10 cellular contexts compared by ENCODE assay signal in the genomic region with DNA sequence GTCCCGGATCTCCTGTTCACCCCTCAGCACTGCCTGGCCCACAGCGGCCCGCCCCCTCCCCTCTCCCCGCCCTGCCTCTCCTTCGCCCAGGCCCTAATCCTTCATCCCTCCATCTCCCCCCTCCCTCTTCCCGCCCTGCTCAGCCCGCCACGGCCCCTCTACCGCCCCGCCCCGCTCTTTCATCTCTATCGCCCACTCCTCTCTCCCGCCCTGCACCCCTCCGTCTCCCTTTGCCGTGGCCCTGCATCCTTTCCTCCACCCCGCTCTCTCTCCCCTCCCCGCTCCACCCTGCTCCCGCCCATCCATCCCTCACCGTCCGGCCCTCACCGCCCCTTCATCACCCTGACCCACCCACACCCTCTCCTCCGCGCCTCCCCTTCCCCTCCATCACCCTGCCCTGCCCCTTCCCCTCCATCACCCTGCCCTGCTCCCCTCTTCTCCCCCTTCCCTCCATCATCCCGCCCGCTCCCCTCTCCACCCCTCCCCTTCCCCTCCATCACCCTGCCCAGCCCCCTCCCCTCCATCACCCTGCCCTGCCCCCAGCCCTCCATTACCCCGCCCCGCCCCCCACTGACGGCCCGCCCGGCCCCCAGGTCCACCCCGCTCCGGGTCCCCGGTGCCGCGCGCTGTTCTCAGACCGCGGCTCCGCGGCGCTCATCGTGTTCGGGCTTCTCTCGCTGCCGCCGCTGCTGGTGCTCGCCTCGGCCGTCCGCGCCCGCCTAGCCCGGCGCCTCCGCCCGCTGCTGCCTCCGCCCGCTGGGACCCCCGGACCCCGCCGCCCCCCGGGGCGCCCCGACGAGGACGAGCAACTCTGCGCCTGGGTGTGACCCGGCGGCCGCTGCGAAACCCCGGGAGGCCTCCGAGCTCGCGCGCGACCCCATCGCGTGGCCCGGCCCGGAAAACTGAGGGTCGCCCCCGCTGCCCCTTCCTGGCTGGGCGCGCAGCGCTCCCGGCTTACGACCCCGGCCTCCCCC. TPM values are rescaled to one million over a fixed set of nuclear protein-coding genes. Genes with fewer than 3 reads are reported as not detected.
DNase-seq lines count a peak whose midpoint lies in the region; ATAC-seq and TF ChIP-seq lines count a peak whose summit lies in the region.
"Had no signal": no experiment of that assay in that cellular context is flagged by ENCODE, and none has a peak within 500 bp of the region (broad histone marks: within the 10 kb centered on the region; RNA-seq: fewer than 3 reads in every experiment).

No MANE protein-coding gene starts in this region.

- H4K20me1 ChIP-seq in SK-N-SH (ENCODE audit: insufficient read depth): no peaks in the 10 kb centered on the region

- H3K4me1 ChIP-seq in SK-N-SH (ENCODE audit: control insufficient read depth in 1 of 2, insufficient read depth in 2 of 2, low read depth in 1 of 2, low read length in 1 of 2) (peaks cover 0 to 12% of the 10 kb centered on the region in 2 experiments; a peak in 2 of 4 replicates), thoracic aorta (ENCODE audit: control insufficient read depth in 1 of 2, low read depth in 2 of 2) (peaks cover 5 to 26% of the 10 kb centered on the region in 2 donors)

- H3K9me3 ChIP-seq in SK-N-SH (no peaks in the 10 kb centered on the region), iPS-18c (ENCODE audit: control insufficient read depth, insufficient read depth, low read length) (no peaks in the 10 kb centered on the region), thoracic aorta (no peaks in the 10 kb centered on the region)

- no peak overlapping the region for H2AFZ ChIP-seq in SK-N-SH (ENCODE audit: low read depth)

- H3K9me2 ChIP-seq in SK-N-SH: no peaks in the 10 kb centered on the region

- peaks cover 3% of the 10 kb centered on the region for H3F3A ChIP-seq in SK-N-SH (replicated peaks; ENCODE audit: insufficient read depth)

- POLR2A ChIA-PET in SK-N-SH (lab: Yijun Ruan, JAX): no interaction called here

- no peak for TF ChIP-seq EP300 in SK-N-SH (IDR thresholded peaks at IDR 0.05; ENCODE audit: borderline replicate concordance in 1 of 2, low read depth in 1 of 2, low read length in 1 of 2)

- TF ChIP-seq RAD21 in SK-N-SH (IDR thresholded peaks at IDR 0.05; ENCODE audit: low read length): no peak

- no peaks in the 10 kb centered on the region for H3K79me2 ChIP-seq in SK-N-SH (ENCODE audit: insufficient read depth)

- TF ChIP-seq CTCF in SK-N-SH (IDR thresholded peaks at IDR 0.05): no peak
- TF ChIP-seq CTCF in VCaP (conservative IDR thresholded peaks at IDR 0.05): no peak
- no peak for TF ChIP-seq CTCF in thoracic aorta (IDR thresholded peaks at IDR 0.05)

- ATAC-seq in SK-N-SH treated with all-trans-retinoic acid at 6 μM for 48 hours (no peak), thoracic aorta (ENCODE audit: insufficient number of reproducible peaks, low FRiP score, low read depth) (no peak), HG02970 (IDR thresholded peaks at IDR 0.05; ENCODE audit: low FRiP score, unreplicated experiment) (no peak)

- CTCF ChIA-PET in SK-N-SH (lab: Yijun Ruan, JAX): no interaction called here

- peak overlapping the region; percentile 31; the same call in 1 of the 2 replicates for H3K9ac ChIP-seq in SK-N-SH

- H3K27ac ChIP-seq in SK-N-SH (ENCODE audit: low read depth in 2 of 2, low read length in 1 of 2): peak overlapping the region in 1 of 2 experiments; percentile 23; a peak in 1 of 4 replicates
- H3K27ac ChIP-seq in VCaP: peak overlapping the region; percentile 41; the same call in 1 of the 2 replicates
- H3K27ac ChIP-seq in thoracic aorta: no peak overlapping the region

- H3K36me3 ChIP-seq in SK-N-SH (replicated peaks in 1 of 2; ENCODE audit: control insufficient read depth in 1 of 2, insufficient read depth in 2 of 2, low read length in 1 of 2): no peaks in the 10 kb centered on the region
- H3K36me3 ChIP-seq in thoracic aorta: no peaks in the 10 kb centered on the region

- H3K4me3 ChIP-seq in SK-N-SH (ENCODE audit: low read depth in 2 of 2, low read length in 1 of 2) (peak overlapping the region; percentile 48; a peak in 2 of 4 replicates), iPS-18c (ENCODE audit: insufficient read depth, low read depth, low read length) (peak overlapping the region; percentile 41; the same call in 1 of the 2 replicates), thoracic aorta (peak overlapping the region; percentile 54)

- H3K27me3 ChIP-seq in SK-N-SH (ENCODE audit: insufficient read depth): no peaks in the 10 kb centered on the region
- no peaks in the 10 kb centered on the region for H3K27me3 ChIP-seq in thoracic aorta (replicated peaks; ENCODE audit: insufficient read depth)

- DNase-seq in SK-N-SH: peak; percentile 89
- DNase-seq in thoracic aorta (ENCODE audit: low spot score): no peak
- no peak for DNase-seq in activated naive CD4-positive, alpha-beta T cell treated with anti-CD3 and anti-CD28 coated beads, Interleukin-2, amount 50 U/mL, for 16 hours
- DNase-seq in stimulated activated CD4-positive, alpha-beta T cell treated with anti-CD3 and anti-CD28 coated beads, Interleukin-4, amount 100 ng/mL, for 1 hour: no peak

- no peak overlapping the region; the same call in 1 of the 2 replicates for H3K4me2 ChIP-seq in SK-N-SH

- WGBS in SK-N-SH (ENCODE audit: low lambda C conversion rate): 37% methylated on average over 63 of the region's 89 CpGs

TF ChIP-seq in SK-N-SH, 30 proteins besides CTCF, POLR2A, EP300 and RAD21 (continues in another document):
- no peak for TF ChIP-seq POLR2AphosphoS5 (IDR thresholded peaks at IDR 0.05; ENCODE audit: low read depth, low read length)
- TF ChIP-seq, protein P1, sequence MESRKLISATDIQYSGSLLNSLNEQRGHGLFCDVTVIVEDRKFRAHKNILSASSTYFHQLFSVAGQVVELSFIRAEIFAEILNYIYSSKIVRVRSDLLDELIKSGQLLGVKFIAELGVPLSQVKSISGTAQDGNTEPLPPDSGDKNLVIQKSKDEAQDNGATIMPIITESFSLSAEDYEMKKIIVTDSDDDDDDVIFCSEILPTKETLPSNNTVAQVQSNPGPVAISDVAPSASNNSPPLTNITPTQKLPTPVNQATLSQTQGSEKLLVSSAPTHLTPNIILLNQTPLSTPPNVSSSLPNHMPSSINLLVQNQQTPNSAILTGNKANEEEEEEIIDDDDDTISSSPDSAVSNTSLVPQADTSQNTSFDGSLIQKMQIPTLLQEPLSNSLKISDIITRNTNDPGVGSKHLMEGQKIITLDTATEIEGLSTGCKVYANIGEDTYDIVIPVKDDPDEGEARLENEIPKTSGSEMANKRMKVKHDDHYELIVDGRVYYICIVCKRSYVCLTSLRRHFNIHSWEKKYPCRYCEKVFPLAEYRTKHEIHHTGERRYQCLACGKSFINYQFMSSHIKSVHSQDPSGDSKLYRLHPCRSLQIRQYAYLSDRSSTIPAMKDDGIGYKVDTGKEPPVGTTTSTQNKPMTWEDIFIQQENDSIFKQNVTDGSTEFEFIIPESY (IDR thresholded peaks at IDR 0.05; ENCODE audit: borderline replicate concordance, low read depth): no peak
- TF ChIP-seq, protein P2, sequence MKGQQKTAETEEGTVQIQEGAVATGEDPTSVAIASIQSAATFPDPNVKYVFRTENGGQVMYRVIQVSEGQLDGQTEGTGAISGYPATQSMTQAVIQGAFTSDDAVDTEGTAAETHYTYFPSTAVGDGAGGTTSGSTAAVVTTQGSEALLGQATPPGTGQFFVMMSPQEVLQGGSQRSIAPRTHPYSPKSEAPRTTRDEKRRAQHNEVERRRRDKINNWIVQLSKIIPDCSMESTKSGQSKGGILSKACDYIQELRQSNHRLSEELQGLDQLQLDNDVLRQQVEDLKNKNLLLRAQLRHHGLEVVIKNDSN (IDR thresholded peaks at IDR 0.05; ENCODE audit: borderline replicate concordance, low read depth): no peak

TF ChIP-seq in SK-N-SH treated with all-trans-retinoic acid at 6 μM for 48 hours, 23 proteins besides CTCF, POLR2A, EP300 and RAD21 (continues in another document):
- TF ChIP-seq ZFP30 (CRISPR knock-in tag; IDR thresholded peaks at IDR 0.05): no peak
- TF ChIP-seq ESRRG (CRISPR knock-in tag; IDR thresholded peaks at IDR 0.05): no peak
- no peak for TF ChIP-seq TCF4 (CRISPR knock-in tag; IDR thresholded peaks at IDR 0.05; ENCODE audit: borderline replicate concordance)

RNA-seq across cellular contexts. Expression of a gene that starts 6.2 kb away (rescaled TPM):
- 0.06 and 0.07 TPM in 2 replicates for polyA plus RNA-seq in SK-N-SH (2012; rRNA removed)
- 0.04 and 0.05 TPM in 2 replicates for polyA plus RNA-seq in SK-N-SH (2012; cell fraction: cytosol; rRNA removed)
- 0.43 and 0.46 TPM in 2 replicates for polyA plus RNA-seq in SK-N-SH (2012; cell fraction: nucleus; rRNA removed)
- under 1 TPM in 1 of 2 donors, not detected in 1; 0.68 TPM for total RNA-seq in thoracic aorta
- polyA plus RNA-seq: CD14-positive monocyte had no signal

RNA-seq across cellular contexts. Expression of a gene that starts 8.2 kb away (rescaled TPM):
- polyA plus RNA-seq in SK-N-SH (2012; rRNA removed): 5.3 and 7.4 TPM in 2 replicates
- polyA plus RNA-seq in SK-N-SH (2012; cell fraction: cytosol; rRNA removed): 3.2 and 5.0 TPM in 2 replicates
- polyA plus RNA-seq in SK-N-SH (2012; cell fraction: nucleus; rRNA removed): 5.7 and 8.5 TPM in 2 replicates
- total RNA-seq in thoracic aorta: 10 to 100 TPM; 21.7 to 23.6 TPM
- polyA plus RNA-seq: CD14-positive monocyte had no signal

RNA-seq across cellular contexts. Expression of a gene that starts 20.2 kb away (rescaled TPM):
- polyA plus RNA-seq in SK-N-SH (2012; rRNA removed): 159 and 210 TPM in 2 replicates
- polyA plus RNA-seq in SK-N-SH (2012; cell fraction: cytosol; rRNA removed): 202 and 236 TPM in 2 replicates
- polyA plus RNA-seq in SK-N-SH (2012; cell fraction: nucleus; rRNA removed): 104 and 133 TPM in 2 replicates
- 100 to 1,000 TPM in 1 of 2 donors, 10 to 100 TPM in 1; 96.9 to 121 TPM for total RNA-seq in thoracic aorta

RNA-seq across cellular contexts. Expression of a gene that starts 22.2 kb away (rescaled TPM):
- 0.38 and 0.49 TPM in 2 replicates for polyA plus RNA-seq in SK-N-SH (2012; rRNA removed)
- 0.22 and 0.27 TPM in 2 replicates for polyA plus RNA-seq in SK-N-SH (2012; cell fraction: cytosol; rRNA removed)
- polyA plus RNA-seq in SK-N-SH (2012; cell fraction: nucleus; rRNA removed): 0.37 and 0.52 TPM in 2 replicates
- under 1 TPM in 1 of 2 donors, not detected in 1; 0.27 TPM for total RNA-seq in thoracic aorta
- total RNA-seq: endothelial cell of umbilical vein had no signal
- polyA plus RNA-seq: CD14-positive monocyte had no signal

RNA-seq across cellular contexts. Expression of a gene that starts 28.1 kb away (rescaled TPM):
- polyA plus RNA-seq in SK-N-SH (2012; rRNA removed): 362 and 475 TPM in 2 replicates
- polyA plus RNA-seq in SK-N-SH (2012; cell fraction: cytosol; rRNA removed): 51.6 and 68.2 TPM in 2 replicates
- polyA plus RNA-seq in SK-N-SH (2012; cell fraction: nucleus; rRNA removed): 3,259 and 3,720 TPM in 2 replicates
- 100 to 1,000 TPM; 214 to 313 TPM for total RNA-seq in thoracic aorta
